8 cellular contexts compared by ENCODE assay signal in genomic region chr6:155171109-155171746, GRCh38.
DNase-seq lines count a peak whose midpoint lies in the region; ATAC-seq and TF ChIP-seq lines count a peak whose summit lies in the region.

No MANE protein-coding gene starts in this region.

- no peak overlapping the region for H3K56ac ChIP-seq in mesendoderm (ENCODE audit: low read length)

- H3K4me1 Mint-ChIP-seq in glutamatergic neuron (ENCODE audit: low read depth, unreplicated experiment), result peaks cover 17% of the 10 kb centered on the region

- no TSS peak for BruUV-seq in mammary epithelial cell (replicated peaks; lab: Mats Ljungman, UMichigan)

- ATAC-seq in GM21423 (IDR thresholded peaks at IDR 0.05; ENCODE audit: unreplicated experiment), result peak; percentile 83

- H4K8ac ChIP-seq in mesendoderm (ENCODE audit: low read depth, low read length), result no peak overlapping the region

- H3K36me3 ChIP-seq in mammary epithelial cell (ENCODE audit: insufficient read depth, low read length) (no peaks in the 10 kb centered on the region), mesendoderm (ENCODE audit: control insufficient read depth, insufficient read depth, low read length) (no peaks in the 10 kb centered on the region)

- no peak overlapping the region for H2AFZ ChIP-seq in mammary epithelial cell (ENCODE audit: low read depth, low read length)

- H3K18ac ChIP-seq in mesendoderm (ENCODE audit: low read length), result peak overlapping the region; percentile 68

- H3K27ac Mint-ChIP-seq in glutamatergic neuron (ENCODE audit: unreplicated experiment), result no peak overlapping the region

- H3K79me1 ChIP-seq in mesendoderm (ENCODE audit: low read length), result no peaks in the 10 kb centered on the region

- H3K23ac ChIP-seq in mesendoderm (ENCODE audit: low read length), result no peak overlapping the region

- H3K4me2 ChIP-seq in mammary epithelial cell (ENCODE audit: insufficient read depth, low read depth, low read length) (peak overlapping the region; percentile 56), mesendoderm (ENCODE audit: low read length) (no peak overlapping the region)

- H3K4me3 Mint-ChIP-seq in glutamatergic neuron (ENCODE audit: unreplicated experiment), result no peak overlapping the region

- no peak overlapping the region for H4K5ac ChIP-seq in mesendoderm (ENCODE audit: low read length)

- H2BK120ac ChIP-seq in mesendoderm (ENCODE audit: low read depth, low read length), result no peak overlapping the region

- DNase-seq in Caki2 (ENCODE audit: low read depth) (peak; percentile 90), HS-27A (ENCODE audit: low read depth) (peak; percentile 93), mammary epithelial cell (peak; percentile 90), mesendoderm (no peak), glutamatergic neuron (no peak)
- DNase-seq in activated CD4-positive, CD25-positive, alpha-beta regulatory T cell (lab: John Stamatoyannopoulos, UW), result peak in 3 of 4 experiments; percentile 11 to 51 (median 26)
- peak; percentile 53 to 72 for DNase-seq in stimulated activated CD8-positive, alpha-beta memory T cell treated with anti-CD3 and anti-CD28 coated beads, Interleukin-4, amount 100 ng/mL, for 4 hours (ENCODE audit: low read depth in 2 of 2, low spot score in 1 of 2)

- no peaks in the 10 kb centered on the region for H3K36me3 Mint-ChIP-seq in glutamatergic neuron (ENCODE audit: unreplicated experiment)

- in situ Hi-C loops in Caki2 (cut with HindIII; ENCODE audit: low pct_unique_long_range_greater_than_20kb, low sequenced_read_pairs), result no loop called here
- in situ Hi-C loops in mammary epithelial cell (cut with MboI; ENCODE audit: low sequenced_read_pairs in 2 of 2), result loop anchor here (5.0 to 10.0 kb wide), 2 partner anchors 239 to 496 kb away; no protein-coding TSS in a partner anchor

- H3K4me3 ChIP-seq in mammary epithelial cell (replicated peaks in 1 of 3; ENCODE audit: insufficient read depth in 1 of 3, low read depth in 2 of 3, low read length in 3 of 3), result no peak overlapping the region
- H3K4me3 ChIP-seq in mesendoderm (ENCODE audit: low read length), result no peak overlapping the region

- H3K9me3 Mint-ChIP-seq in glutamatergic neuron (ENCODE audit: unreplicated experiment), result no peaks in the 10 kb centered on the region

- H2BK5ac ChIP-seq in mesendoderm (ENCODE audit: low read length), result no peak overlapping the region

- H3K27me3 ChIP-seq in mammary epithelial cell (ENCODE audit: insufficient read depth, low read length) (no peaks in the 10 kb centered on the region), mesendoderm (ENCODE audit: insufficient read depth, low read length, poor library complexity) (no peaks in the 10 kb centered on the region)

- H2BK15ac ChIP-seq in mesendoderm (replicated peaks; ENCODE audit: low read depth), result no peak overlapping the region

- no peaks in the 10 kb centered on the region for H3K9me3 ChIP-seq in mammary epithelial cell (replicated peaks; ENCODE audit: insufficient read depth, low read length)

- TF ChIP-seq CTCF in mammary epithelial cell (conservative IDR thresholded peaks at IDR 0.05 in 1 of 2, IDR thresholded peaks at IDR 0.05 in 1 of 2; ENCODE audit: extremely low read depth in 1 of 2, insufficient read depth in 1 of 2, low read depth in 1 of 2, low read length in 2 of 2) (no peak), glutamatergic neuron (IDR thresholded peaks at IDR 0.05; ENCODE audit: partially characterized antibody, unreplicated experiment) (no peak)

- H3K27me3 Mint-ChIP-seq in glutamatergic neuron (ENCODE audit: unreplicated experiment), result peaks cover 4% of the 10 kb centered on the region

- H3K4ac ChIP-seq in mesendoderm (ENCODE audit: low read depth, low read length), result no peak overlapping the region

- WGBS in mammary epithelial cell (ENCODE audit: low coverage, missing lambda C conversion rate), result 19% methylated on average over 6 of the region's 6 CpGs
- WGBS in mesendoderm (ENCODE audit: extremely low coverage, insufficient coverage, low lambda C conversion rate), result no CpG with 5 or more reads among the region's 6 CpGs

- dilution Hi-C loops in mammary epithelial cell (cut with HindIII; ENCODE audit: low sequenced_read_pairs), result loop anchor here (5.0 kb wide), 2 partner anchors 244 to 299 kb away; no protein-coding TSS in a partner anchor

- H3K9ac ChIP-seq in mammary epithelial cell (ENCODE audit: insufficient read depth, low read length) (no peak overlapping the region), mesendoderm (ENCODE audit: low read length) (no peak overlapping the region)

- H3K27ac ChIP-seq in mammary epithelial cell (ENCODE audit: insufficient read depth, low read depth, low read length) (peak overlapping the region; percentile 45), mesendoderm (ENCODE audit: low read depth, low read length) (no peak overlapping the region)

- no peaks in the 10 kb centered on the region for H4K20me1 ChIP-seq in mammary epithelial cell (ENCODE audit: insufficient read depth, low read length)

- H3K4me1 ChIP-seq in mammary epithelial cell (ENCODE audit: insufficient read depth, low read length) (peaks cover 17% of the 10 kb centered on the region), mesendoderm (ENCODE audit: control insufficient read depth, low read depth, low read length) (no peaks in the 10 kb centered on the region)

- H3K79me2 ChIP-seq in mammary epithelial cell (ENCODE audit: insufficient read depth, low read length), result no peaks in the 10 kb centered on the region
- no peaks in the 10 kb centered on the region for H3K79me2 ChIP-seq in mesendoderm (ENCODE audit: control insufficient read depth, insufficient read depth, low read length)

- CTCF ChIA-PET in mammary epithelial cell (lab: Charles Lee; ENCODE audit: low non-redundant PET), result interaction anchor here (0.6 to 0.7 kb wide), 2 partner anchors 303 to 361 kb away, joined by 5 read pairs; no protein-coding TSS in a partner anchor

- H2AK5ac ChIP-seq in mesendoderm (ENCODE audit: low read length), result no peak overlapping the region

- intact Hi-C loops in mammary epithelial cell (cut with micrococcal nuclease), result loop anchor here (5.0 to 10.0 kb wide), 3 partner anchors 174 to 364 kb away; partner anchors contain the start of gene TIAM2

Comparison
In these comparisons a context has a peak if more than half of its experiments do, and no peak if none do; other contexts are left out.
1. DNase-seq: peak in Caki2 (single experiment), HS-27A (single experiment), activated CD4-positive, CD25-positive, alpha-beta regulatory T cell (3 of 4), mammary epithelial cell (single experiment) and stimulated activated CD8-positive, alpha-beta memory T cell treated with anti-CD3 and anti-CD28 coated beads, Interleukin-4, amount 100 ng/mL, for 4 hours (2 of 2); none in mesendoderm (single experiment) and glutamatergic neuron (single experiment).